In genomic region chr1:81414417-81415087, GRCh38 we compare ENCODE assay signal across 8 cellular contexts.
DNase-seq lines count a peak whose midpoint lies in the region; ATAC-seq and TF ChIP-seq lines count a peak whose summit lies in the region.

No MANE protein-coding gene starts in this region.

- H2AFZ ChIP-seq in hepatocyte, result no peak overlapping the region

- H3K9me3 ChIP-seq in adipocyte (ENCODE audit: control insufficient read depth, low read length) (no peaks in the 10 kb centered on the region), hepatocyte (ENCODE audit: low read depth) (no peaks in the 10 kb centered on the region)

- H3K4me3 ChIP-seq in adipocyte (ENCODE audit: low read length) (peak overlapping the region; percentile 12), hepatocyte (no peak overlapping the region)

- peak overlapping the region; percentile 3 for H3K4me2 ChIP-seq in hepatocyte

- H3K9ac ChIP-seq in adipocyte (ENCODE audit: low read length), result no peak overlapping the region

- DNase-seq in DMS 273 (lab: John Stamatoyannopoulos, UW; ENCODE audit: unreplicated experiment) (peak; percentile 54), DMS 273 treated with DMSO at 0.1 percent for 48 hours (lab: John Stamatoyannopoulos, UW) (no peak), HT-29 (ENCODE audit: low spot score) (peak; percentile 84), adipocyte (ENCODE audit: low read depth) (peak; percentile 53), hepatocyte (ENCODE audit: low spot score) (peak; percentile 80)
- DNase-seq in stimulated activated CD8-positive, alpha-beta memory T cell treated with anti-CD3 and anti-CD28 coated beads, Interleukin-4, amount 100 ng/mL, for 48 hours, result peak; percentile 48
- no peak for DNase-seq in activated naive CD4-positive, alpha-beta T cell treated with anti-CD3 and anti-CD28 coated beads, Interleukin-2, amount 50 U/mL, for 16 hours

- H3K9me2 ChIP-seq in hepatocyte (replicated peaks; ENCODE audit: insufficient read depth), result no peaks in the 10 kb centered on the region

- TF ChIP-seq CTCF in hepatocyte (IDR thresholded peaks at IDR 0.05; ENCODE audit: poor library complexity), result peak; percentile 87

- H3K27ac ChIP-seq in hepatocyte, result peak overlapping the region; percentile 17

- ATAC-seq in GM21526 (IDR thresholded peaks at IDR 0.05; ENCODE audit: low FRiP score, unreplicated experiment), result peak; percentile 97

- H3K27me3 ChIP-seq in adipocyte (replicated peaks; ENCODE audit: control insufficient read depth, insufficient read depth, low read length), result no peaks in the 10 kb centered on the region
- H3K27me3 ChIP-seq in hepatocyte, result no peaks in the 10 kb centered on the region

- H3K79me2 ChIP-seq in hepatocyte, result no peaks in the 10 kb centered on the region

- H4K20me1 ChIP-seq in hepatocyte (ENCODE audit: insufficient read depth, poor library complexity, severe bottlenecking), result no peaks in the 10 kb centered on the region

- no peaks in the 10 kb centered on the region for H3K4me1 ChIP-seq in adipocyte (ENCODE audit: control insufficient read depth, insufficient read depth, low read length)
- H3K4me1 ChIP-seq in hepatocyte (ENCODE audit: insufficient read depth), result no peaks in the 10 kb centered on the region

- H3K36me3 ChIP-seq in adipocyte (ENCODE audit: control insufficient read depth, insufficient read depth, low read length, severe bottlenecking) (no peaks in the 10 kb centered on the region), hepatocyte (replicated peaks; ENCODE audit: insufficient read depth, low read depth) (no peaks in the 10 kb centered on the region)

- WGBS in hepatocyte (ENCODE audit: low lambda C conversion rate, missing lambda C conversion rate), result 32% methylated on average over 13 of the region's 13 CpGs

Comparison
In these comparisons a context has a peak if more than half of its experiments do, and no peak if none do; other contexts are left out.
1. DNase-seq: peak in DMS 273 (single experiment), HT-29 (single experiment), adipocyte (single experiment), hepatocyte (single experiment) and stimulated activated CD8-positive, alpha-beta memory T cell treated with anti-CD3 and anti-CD28 coated beads, Interleukin-4, amount 100 ng/mL, for 48 hours (single experiment); none in DMS 273 treated with DMSO at 0.1 percent for 48 hours (single experiment) and activated naive CD4-positive, alpha-beta T cell treated with anti-CD3 and anti-CD28 coated beads, Interleukin-2, amount 50 U/mL, for 16 hours (single experiment).